In genomic region chr11:110196884-110197420, GRCh38 we compare ENCODE assay signal across 17 cellular contexts.
"Had no signal": no experiment of that assay in that cellular context is flagged by ENCODE, and none has a peak within 500 bp of the region (broad histone marks: within the 10 kb centered on the region; RNA-seq: fewer than 3 reads in every experiment).

No MANE protein-coding gene starts in this region.

- H3K36me3 Mint-ChIP-seq: natural killer cell treated with Interleukin-12 subunit alpha and Interleukin-12 subunit beta and Interleukin-15 and Interleukin-18, amount 100 ng/mL, for 72 hours had no signal

- H3K4me3 Mint-ChIP-seq: activated T-helper 17 cell treated with anti-CD3 and anti-CD28 coated beads, Interleukin-2, amount 50 U/mL, for 72 hours; natural killer cell treated with Interleukin-12 subunit alpha and Interleukin-12 subunit beta and Interleukin-15 and Interleukin-18, amount 100 ng/mL, for 72 hours; stimulated activated naive CD8-positive, alpha-beta T cell treated with anti-CD3 and anti-CD28 coated beads, Interleukin-15, amount 100 ng/mL, for 72 hours had no signal

- ATAC-seq: activated T-helper 17 cell treated with anti-CD3 and anti-CD28 coated beads, Interleukin-2, amount 50 U/mL, for 72 hours; gastroesophageal sphincter; heart right ventricle; stimulated activated naive CD8-positive, alpha-beta T cell treated with anti-CD3 and anti-CD28 coated beads, Interleukin-15, amount 100 ng/mL, for 72 hours had no signal

- H3K9me3 ChIP-seq: gastroesophageal sphincter, heart right ventricle, left lung, testis had no signal

- H3K27me3 Mint-ChIP-seq: activated T-helper 17 cell treated with anti-CD3 and anti-CD28 coated beads, Interleukin-2, amount 50 U/mL, for 72 hours had no signal

- H3K27ac Mint-ChIP-seq: activated T-helper 17 cell treated with anti-CD3 and anti-CD28 coated beads, Interleukin-2, amount 50 U/mL, for 72 hours; natural killer cell treated with Interleukin-12 subunit alpha and Interleukin-12 subunit beta and Interleukin-15 and Interleukin-18, amount 100 ng/mL, for 72 hours; stimulated activated naive CD8-positive, alpha-beta T cell treated with anti-CD3 and anti-CD28 coated beads, Interleukin-15, amount 100 ng/mL, for 72 hours had no signal

- H3K27me3 ChIP-seq: gastroesophageal sphincter, heart right ventricle, left lung, testis had no signal

- H3K9me3 Mint-ChIP-seq: activated T-helper 17 cell treated with anti-CD3 and anti-CD28 coated beads, Interleukin-2, amount 50 U/mL, for 72 hours had no signal

- DNase-seq: activated CD4-positive, CD25-positive, alpha-beta regulatory T cell treated with anti-CD3 and anti-CD28 coated beads, Interleukin-2, amount 50 U/mL, for 72 hours; activated naive CD4-positive, alpha-beta T cell treated with Interleukin-2 at 50 U/mL for 16 hours; anterior cingulate cortex; erythroblast; heart right ventricle; left lung; mesendoderm; stimulated activated CD4-positive, alpha-beta T cell treated with anti-CD3 and anti-CD28 coated beads, Interleukin-4, amount 100 ng/mL, for 4 hours; stimulated activated CD8-positive, alpha-beta memory T cell treated with anti-CD3 and anti-CD28 coated beads, Interleukin-4, amount 100 ng/mL, for 48 hours; stimulated activated naive CD8-positive, alpha-beta T cell treated with anti-CD3 and anti-CD28 coated beads, Interleukin-15, amount 100 ng/mL, for 72 hours; T-helper 1 cell; T1000; testis had no signal

- H3K4me3 ChIP-seq: gastroesophageal sphincter, heart right ventricle, left lung, skin epidermis, testis had no signal

- H3K4me1 ChIP-seq: gastroesophageal sphincter, heart right ventricle, testis had no signal

- H3K36me3 ChIP-seq: gastroesophageal sphincter, heart right ventricle, left lung had no signal

- H3K27ac ChIP-seq: gastroesophageal sphincter, heart right ventricle, skin epidermis, testis had no signal
